15 cellular contexts compared by ENCODE assay signal in genomic region chr3:19735111-19735510, GRCh38.
DNase-seq lines count a peak whose midpoint lies in the region; TF ChIP-seq lines count a peak whose summit lies in the region.
"Had no signal": no experiment of that assay in that cellular context is flagged by ENCODE, and none has a peak within 500 bp of the region (broad histone marks: within the 10 kb centered on the region; RNA-seq: fewer than 3 reads in every experiment).

No MANE protein-coding gene starts in this region.

- H4K20me1 ChIP-seq in hepatocyte (ENCODE audit: insufficient read depth, poor library complexity, severe bottlenecking), result no peaks in the 10 kb centered on the region
- H4K20me1 ChIP-seq: BLaER1 treated with 17β-estradiol and CSF1 and Interleukin-3, amounts not matched to agents 10 nM and 100 nM had no signal

- 41% methylated on average over 3 of the region's 3 CpGs for WGBS in hepatocyte (ENCODE audit: low lambda C conversion rate, missing lambda C conversion rate)

- no peaks in the 10 kb centered on the region for H3K27me3 ChIP-seq in hepatocyte
- H3K27me3 ChIP-seq: BLaER1 treated with 17β-estradiol and CSF1 and Interleukin-3, amounts not matched to agents 10 nM and 100 nM; Peyer's patch had no signal

- H3K36me3 ChIP-seq in hepatocyte (replicated peaks; ENCODE audit: insufficient read depth, low read depth), result no peaks in the 10 kb centered on the region
- H3K36me3 ChIP-seq: BLaER1 treated with 17β-estradiol and CSF1 and Interleukin-3, amounts not matched to agents 10 nM and 100 nM; Peyer's patch had no signal

- H3K9me3 Mint-ChIP-seq in activated T-helper 1 cell treated with anti-CD3 and anti-CD28 coated beads, Interleukin-12 subunit alpha, Interleukin-12 subunit beta, Interleukin-2, Interleukin-4 antibody, amounts not matched to agents 30 ng/mL and 10 ng/mL and 1 ng/mL, durations not matched to agents 14 hours and 24 hours and 36 hours, result no peaks in the 10 kb centered on the region
- H3K9me3 Mint-ChIP-seq: CD8-positive, alpha-beta T cell had no signal

- intact Hi-C loops in activated T-helper 1 cell treated with anti-CD3 and anti-CD28 coated beads, Interleukin-12 subunit alpha, Interleukin-12 subunit beta, Interleukin-2, Interleukin-4 antibody, amounts not matched to agents 30 ng/mL and 10 ng/mL and 1 ng/mL, durations not matched to agents 14 hours and 24 hours and 36 hours (cut with micrococcal nuclease), result no loop called here

- TF ChIP-seq CTCF in hepatocyte (IDR thresholded peaks at IDR 0.05; ENCODE audit: poor library complexity), result no peak

- H3K27me3 Mint-ChIP-seq in activated T-helper 1 cell treated with anti-CD3 and anti-CD28 coated beads, Interleukin-12 subunit alpha, Interleukin-12 subunit beta, Interleukin-2, Interleukin-4 antibody, amounts not matched to agents 30 ng/mL and 10 ng/mL and 1 ng/mL, durations not matched to agents 14 hours and 24 hours and 36 hours (ENCODE audit: insufficient read depth), result no peaks in the 10 kb centered on the region

- H3K4me3 ChIP-seq in hepatocyte, result no peak overlapping the region
- H3K4me3 ChIP-seq: BLaER1 treated with 17β-estradiol and CSF1 and Interleukin-3, amounts not matched to agents 10 nM and 100 nM had no signal

- no peaks in the 10 kb centered on the region for H3K4me1 Mint-ChIP-seq in activated T-helper 1 cell treated with anti-CD3 and anti-CD28 coated beads, Interleukin-12 subunit alpha, Interleukin-12 subunit beta, Interleukin-2, Interleukin-4 antibody, amounts not matched to agents 30 ng/mL and 10 ng/mL and 1 ng/mL, durations not matched to agents 14 hours and 24 hours and 36 hours (ENCODE audit: low read depth)

- peak overlapping the region; percentile 84 for H3K27ac ChIP-seq in hepatocyte
- H3K27ac ChIP-seq: BLaER1 treated with 17β-estradiol and CSF1 and Interleukin-3, amounts not matched to agents 10 nM and 100 nM; KMS-11 had no signal

- H2AFZ ChIP-seq in hepatocyte, result peak overlapping the region; percentile 16

- peak overlapping the region; percentile 47 for H3K4me2 ChIP-seq in hepatocyte
- H3K4me2 ChIP-seq: BLaER1 treated with 17β-estradiol and CSF1 and Interleukin-3, amounts not matched to agents 10 nM and 100 nM; KMS-11 had no signal

- DNase-seq in HuH-7 (ENCODE audit: low spot score) (peak; percentile 35), NOMO-1 treated with dmso at 0.1 percent for 144 hours (lab: John Stamatoyannopoulos, UW; ENCODE audit: unreplicated experiment) (peak; percentile 66), hepatocyte (ENCODE audit: low spot score) (peak; percentile 57), renal cortical epithelial cell (ENCODE audit: low read depth) (peak; percentile 25), DMS79 (lab: John Stamatoyannopoulos, UW) (no peak), dermis blood vessel endothelial cell (no peak)
- no peak for DNase-seq in activated T-helper 1 cell treated with anti-CD3 and anti-CD28 coated beads, Interleukin-12 subunit alpha, Interleukin-12 subunit beta, Interleukin-2, Interleukin-4 antibody, amounts not matched to agents 30 ng/mL and 10 ng/mL and 1 ng/mL, durations not matched to agents 14 hours and 24 hours and 36 hours (ENCODE audit: low spot score)
- DNase-seq: CD8-positive, alpha-beta T cell; NCI-H1105; NCI-H2227 treated with DMSO at 0.1 percent for 48 hours; NCI-H510A treated with DMSO at 0.1 percent for 48 hours; NCI-H774 had no signal

- H3K79me2 ChIP-seq in hepatocyte, result no peaks in the 10 kb centered on the region

- no peak overlapping the region for H3K4me3 Mint-ChIP-seq in activated T-helper 1 cell treated with anti-CD3 and anti-CD28 coated beads, Interleukin-12 subunit alpha, Interleukin-12 subunit beta, Interleukin-2, Interleukin-4 antibody, amounts not matched to agents 30 ng/mL and 10 ng/mL and 1 ng/mL, durations not matched to agents 14 hours and 24 hours and 36 hours
- H3K4me3 Mint-ChIP-seq: CD8-positive, alpha-beta T cell had no signal

- H3K9me3 ChIP-seq in hepatocyte (ENCODE audit: low read depth), result no peaks in the 10 kb centered on the region
- H3K9me3 ChIP-seq: Peyer's patch had no signal

- H3K4me1 ChIP-seq in hepatocyte (ENCODE audit: insufficient read depth), result peaks cover 42% of the 10 kb centered on the region
- H3K4me1 ChIP-seq: BLaER1 treated with 17β-estradiol and CSF1 and Interleukin-3, amounts not matched to agents 10 nM and 100 nM had no signal

- no peak overlapping the region for H3K27ac Mint-ChIP-seq in activated T-helper 1 cell treated with anti-CD3 and anti-CD28 coated beads, Interleukin-12 subunit alpha, Interleukin-12 subunit beta, Interleukin-2, Interleukin-4 antibody, amounts not matched to agents 30 ng/mL and 10 ng/mL and 1 ng/mL, durations not matched to agents 14 hours and 24 hours and 36 hours
- H3K27ac Mint-ChIP-seq: CD8-positive, alpha-beta T cell had no signal

- H3K36me3 Mint-ChIP-seq in activated T-helper 1 cell treated with anti-CD3 and anti-CD28 coated beads, Interleukin-12 subunit alpha, Interleukin-12 subunit beta, Interleukin-2, Interleukin-4 antibody, amounts not matched to agents 30 ng/mL and 10 ng/mL and 1 ng/mL, durations not matched to agents 14 hours and 24 hours and 36 hours (ENCODE audit: low read depth), result no peaks in the 10 kb centered on the region
- H3K36me3 Mint-ChIP-seq: CD8-positive, alpha-beta T cell had no signal

- H3K9me2 ChIP-seq in hepatocyte (replicated peaks; ENCODE audit: insufficient read depth), result no peaks in the 10 kb centered on the region

Comparison
In these comparisons a context has a peak if more than half of its experiments do, and no peak if none do; other contexts are left out.
1. DNase-seq: peak in HuH-7 (single experiment), NOMO-1 treated with dmso at 0.1 percent for 144 hours (single experiment), hepatocyte (single experiment) and renal cortical epithelial cell (single experiment); none in DMS79 (single experiment), activated T-helper 1 cell treated with anti-CD3 and anti-CD28 coated beads, Interleukin-12 subunit alpha, Interleukin-12 subunit beta, Interleukin-2, Interleukin-4 antibody, amounts not matched to agents 30 ng/mL and 10 ng/mL and 1 ng/mL, durations not matched to agents 14 hours and 24 hours and 36 hours (single experiment) and dermis blood vessel endothelial cell (single experiment).